In genomic region chr6:166168616-166169548, GRCh38 we compare ENCODE assay signal across 9 cellular contexts. TPM values are rescaled to one million over a fixed set of nuclear protein-coding genes. Genes with fewer than 3 reads are reported as not detected.
DNase-seq lines count a peak whose midpoint lies in the region; ATAC-seq and TF ChIP-seq lines count a peak whose summit lies in the region.
"Had no signal": no experiment of that assay in that cellular context is flagged by ENCODE, and none has a peak within 500 bp of the region (broad histone marks: within the 10 kb centered on the region; RNA-seq: fewer than 3 reads in every experiment).

No MANE protein-coding gene starts in this region.

- H3K27ac Mint-ChIP-seq in T-helper 17 cell = no peak overlapping the region
- H3K27ac Mint-ChIP-seq in HFFc6 = no peak overlapping the region

- no peak overlapping the region for H3K27ac ChIP-seq in skeletal muscle tissue (ENCODE audit: low read depth, low read length)

- peak overlapping the region; percentile 74 for H3K4me3 Mint-ChIP-seq in T-helper 17 cell
- H3K4me3 Mint-ChIP-seq in HFFc6 = no peak overlapping the region

- H3K4me1 ChIP-seq in skeletal muscle tissue (ENCODE audit: control insufficient read depth in 3 of 3, insufficient read depth in 3 of 3, low read length in 3 of 3) = peaks cover 5 to 9% (median 6%) of the 10 kb centered on the region in 3 donors

- peaks cover 61 to 73% (median 69%) of the 10 kb centered on the region in 3 donors for H3K27me3 ChIP-seq in skeletal muscle tissue (ENCODE audit: control insufficient read depth in 3 of 3, insufficient read depth in 3 of 3, low read length in 3 of 3)

- peaks cover 16% of the 10 kb centered on the region for H3K9me3 Mint-ChIP-seq in HFFc6

- H3K9me3 ChIP-seq in T-helper 17 cell (ENCODE audit: control insufficient read depth, low read length, poor library complexity, severe bottlenecking) (no peaks in the 10 kb centered on the region), skeletal muscle tissue (ENCODE audit: control insufficient read depth in 3 of 3, low read length in 3 of 3) (no peaks in the 10 kb centered on the region)

- TF ChIP-seq CTCF in HFFc6 (IDR thresholded peaks at IDR 0.05) = no peak

- H3K36me3 ChIP-seq in skeletal muscle tissue (ENCODE audit: control insufficient read depth in 3 of 3, insufficient read depth in 3 of 3, low read length in 3 of 3) = no peaks in the 10 kb centered on the region

- H3K9ac ChIP-seq in skeletal muscle tissue (ENCODE audit: low read depth in 1 of 3, low read length in 3 of 3) = no peak overlapping the region

- H3K4me1 Mint-ChIP-seq in T-helper 17 cell (peaks cover 7% of the 10 kb centered on the region), HFFc6 (ENCODE audit: low read depth) (no peaks in the 10 kb centered on the region)

- DNase-seq in NCI-H510A treated with DMSO at 0.1 percent for 48 hours (lab: John Stamatoyannopoulos, UW) (peak; percentile 46), NCI-H510A (lab: John Stamatoyannopoulos, UW) (no peak), T-helper 17 cell (no peak), occipital lobe (lab: John Stamatoyannopoulos, UW) (no peak), HFFc6 (no peak), DMS 273 treated with DMSO at 0.1 percent for 48 hours (lab: John Stamatoyannopoulos, UW) (no peak)
- DNase-seq: 8988T had no signal

- H3K4me3 ChIP-seq in iPS-11a (ENCODE audit: low read depth, low read length) (peak overlapping the region; percentile 39), skeletal muscle tissue (ENCODE audit: low read length in 3 of 3) (peak overlapping the region; percentile 35 to 43 (median 43))

- H3K36me3 Mint-ChIP-seq in T-helper 17 cell (ENCODE audit: low read depth) (peaks cover 3% of the 10 kb centered on the region), HFFc6 (ENCODE audit: low read depth) (no peaks in the 10 kb centered on the region)

- ATAC-seq in T-helper 17 cell = no peak

- H3K27me3 Mint-ChIP-seq in T-helper 17 cell = peaks cover 31% of the 10 kb centered on the region
- peaks cover 19% of the 10 kb centered on the region for H3K27me3 Mint-ChIP-seq in HFFc6 (ENCODE audit: insufficient read depth)

RNA-seq across cellular contexts. Expression of gene TBXT, which starts 1.2 kb away (rescaled TPM):
- total RNA-seq in T-helper 17 cell (not detected), skeletal muscle tissue (not detected), occipital lobe (not detected)
- not detected for total RNA-seq in HFFc6 (2021; fragmentation: NEBNext Ultra II Directional; extraction: Animal tissue kit (Norgen Biotek cat#: 25700))
